In the genomic region with DNA sequence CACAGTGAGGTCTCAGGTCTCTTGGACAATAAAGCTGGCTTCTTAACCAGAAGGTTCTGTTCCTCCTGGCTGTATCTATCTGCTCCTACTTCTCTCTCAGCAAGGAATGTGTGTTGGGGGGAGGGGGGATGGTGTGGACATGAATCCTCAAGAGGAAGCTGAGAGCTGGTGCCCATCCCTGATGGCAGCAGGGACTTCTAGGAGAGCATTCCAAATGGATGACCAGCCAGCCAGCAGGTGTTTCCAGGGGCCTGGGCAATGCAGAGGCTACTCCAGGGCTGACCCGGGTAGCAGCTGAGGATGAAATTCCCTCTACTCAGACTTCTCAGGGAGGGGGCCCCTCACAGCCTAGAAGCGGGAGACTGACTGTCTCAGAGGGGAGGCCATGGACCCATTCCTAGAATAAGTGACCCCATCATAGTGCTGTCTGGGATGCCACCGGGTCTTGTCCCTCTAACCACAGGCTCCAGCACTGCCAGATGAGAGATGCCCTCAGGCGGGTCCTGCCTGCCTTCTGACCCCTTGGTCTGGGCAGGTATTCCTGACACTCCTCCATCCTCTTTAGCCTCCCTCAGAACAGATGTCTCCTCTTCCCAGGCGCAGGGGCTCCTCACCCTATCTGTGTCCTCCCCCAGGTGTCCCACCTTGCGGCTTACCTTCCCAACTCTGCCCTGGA, we compare ENCODE assay signal across 9 cellular contexts. TPM values are rescaled to one million over a fixed set of nuclear protein-coding genes. Genes with fewer than 3 reads are reported as not detected.
A peak's percentile ranks its signal among the peaks of the same experiment; 100 is the strongest.
DNase-seq lines count a peak whose midpoint lies in the region; ATAC-seq lines count a peak whose summit lies in the region.
"Had no signal": no experiment of that assay in that cellular context is flagged by ENCODE, and none has a peak within 500 bp of the region (broad histone marks: within the 10 kb centered on the region; RNA-seq: fewer than 3 reads in every experiment).

No MANE protein-coding gene starts in this region.

- DNase-seq in T-helper 2 cell treated with Interferon-gamma antibody and Interleukin-4, amounts not matched to agents 5 μg/mL and 100 μg/mL, for 36 hours (ENCODE audit: low spot score), result no peak
- no peak for DNase-seq in T-helper 2 cell
- DNase-seq in activated CD4-positive, alpha-beta memory T cell treated with anti-CD3 and anti-CD28 coated beads, Interleukin-2, amount 10 ng/mL, durations not matched to agents 7 days and 5 days, result no peak
- no peak for DNase-seq in immature natural killer cell
- no peak for DNase-seq in stimulated activated naive CD8-positive, alpha-beta T cell treated with anti-CD3 and anti-CD28 coated beads, Interleukin-15, amount 100 ng/mL, for 72 hours
- DNase-seq in Ammon's horn (ENCODE audit: low spot score), result no peak
- DNase-seq in germinal center (ENCODE audit: low spot score), result no peak
- DNase-seq: DMS 273 treated with DMSO at 0.1 percent for 48 hours had no signal

- H3K4me1 Mint-ChIP-seq in T-helper 2 cell treated with Interferon-gamma antibody and Interleukin-4, amounts not matched to agents 5 μg/mL and 100 μg/mL, for 36 hours (ENCODE audit: low read depth), result peaks cover 2% of the 10 kb centered on the region
- H3K4me1 Mint-ChIP-seq in activated CD4-positive, alpha-beta memory T cell treated with anti-CD3 and anti-CD28 coated beads, Interleukin-2, amount 10 ng/mL, durations not matched to agents 7 days and 5 days, result peaks cover 7% of the 10 kb centered on the region
- peaks cover 9 to 12% of the 10 kb centered on the region in 2 donors for H3K4me1 Mint-ChIP-seq in immature natural killer cell
- peaks cover 44% of the 10 kb centered on the region for H3K4me1 Mint-ChIP-seq in stimulated activated naive CD8-positive, alpha-beta T cell treated with anti-CD3 and anti-CD28 coated beads, Interleukin-15, amount 100 ng/mL, for 72 hours

- no peak overlapping the region for H3K27ac Mint-ChIP-seq in T-helper 2 cell treated with Interferon-gamma antibody and Interleukin-4, amounts not matched to agents 5 μg/mL and 100 μg/mL, for 36 hours
- no peak overlapping the region for H3K27ac Mint-ChIP-seq in activated CD4-positive, alpha-beta memory T cell treated with anti-CD3 and anti-CD28 coated beads, Interleukin-2, amount 10 ng/mL, durations not matched to agents 7 days and 5 days
- peak overlapping the region in 1 of 6 donors; percentile 83 for H3K27ac Mint-ChIP-seq in immature natural killer cell
- H3K27ac Mint-ChIP-seq in stimulated activated naive CD8-positive, alpha-beta T cell treated with anti-CD3 and anti-CD28 coated beads, Interleukin-15, amount 100 ng/mL, for 72 hours, result peak overlapping the region in 1 of 2 donors; percentile 40

- no peak for ATAC-seq in stimulated activated naive CD8-positive, alpha-beta T cell treated with anti-CD3 and anti-CD28 coated beads, Interleukin-15, amount 100 ng/mL, for 72 hours
- ATAC-seq in HG03342 (IDR thresholded peaks at IDR 0.05; ENCODE audit: unreplicated experiment), result no peak

- peak overlapping the region; percentile 66 for H3K4me3 Mint-ChIP-seq in T-helper 2 cell treated with Interferon-gamma antibody and Interleukin-4, amounts not matched to agents 5 μg/mL and 100 μg/mL, for 36 hours
- H3K4me3 Mint-ChIP-seq in activated CD4-positive, alpha-beta memory T cell treated with anti-CD3 and anti-CD28 coated beads, Interleukin-2, amount 10 ng/mL, durations not matched to agents 7 days and 5 days, result peak overlapping the region; percentile 59
- peak overlapping the region; percentile 60 to 83 (median 78) for H3K4me3 Mint-ChIP-seq in immature natural killer cell
- peak overlapping the region; percentile 52 to 67 for H3K4me3 Mint-ChIP-seq in stimulated activated naive CD8-positive, alpha-beta T cell treated with anti-CD3 and anti-CD28 coated beads, Interleukin-15, amount 100 ng/mL, for 72 hours

- H3K36me3 Mint-ChIP-seq in T-helper 2 cell treated with Interferon-gamma antibody and Interleukin-4, amounts not matched to agents 5 μg/mL and 100 μg/mL, for 36 hours (ENCODE audit: low read depth), result no peaks in the 10 kb centered on the region
- H3K36me3 Mint-ChIP-seq in activated CD4-positive, alpha-beta memory T cell treated with anti-CD3 and anti-CD28 coated beads, Interleukin-2, amount 10 ng/mL, durations not matched to agents 7 days and 5 days (ENCODE audit: low read depth), result no peaks in the 10 kb centered on the region
- H3K36me3 Mint-ChIP-seq in immature natural killer cell, result no peaks in the 10 kb centered on the region

- no peaks in the 10 kb centered on the region for H3K9me3 Mint-ChIP-seq in T-helper 2 cell treated with Interferon-gamma antibody and Interleukin-4, amounts not matched to agents 5 μg/mL and 100 μg/mL, for 36 hours
- H3K9me3 Mint-ChIP-seq in activated CD4-positive, alpha-beta memory T cell treated with anti-CD3 and anti-CD28 coated beads, Interleukin-2, amount 10 ng/mL, durations not matched to agents 7 days and 5 days, result no peaks in the 10 kb centered on the region
- H3K9me3 Mint-ChIP-seq in immature natural killer cell, result no peaks in the 10 kb centered on the region
- H3K9me3 Mint-ChIP-seq in stimulated activated naive CD8-positive, alpha-beta T cell treated with anti-CD3 and anti-CD28 coated beads, Interleukin-15, amount 100 ng/mL, for 72 hours, result no peaks in the 10 kb centered on the region

- CTCF ChIA-PET in activated CD4-positive, alpha-beta memory T cell treated with anti-CD3 and anti-CD28 coated beads, Interleukin-2, amount 10 ng/mL, durations not matched to agents 7 days and 5 days (lab: Charles Lee), result interaction anchor here (0.7 to 1.8 kb wide), 4 partner anchors 15 to 482 kb away, joined by 3 to 6 read pairs (median 4); no protein-coding TSS in a partner anchor

- peaks cover 22% of the 10 kb centered on the region for H3K27me3 Mint-ChIP-seq in T-helper 2 cell treated with Interferon-gamma antibody and Interleukin-4, amounts not matched to agents 5 μg/mL and 100 μg/mL, for 36 hours (ENCODE audit: low read depth)
- peaks cover 11% of the 10 kb centered on the region for H3K27me3 Mint-ChIP-seq in activated CD4-positive, alpha-beta memory T cell treated with anti-CD3 and anti-CD28 coated beads, Interleukin-2, amount 10 ng/mL, durations not matched to agents 7 days and 5 days
- peaks cover 2 to 13% (median 4%) of the 10 kb centered on the region in 3 donors for H3K27me3 Mint-ChIP-seq in immature natural killer cell (ENCODE audit: low read depth in 3 of 3)
- H3K27me3 Mint-ChIP-seq in stimulated activated naive CD8-positive, alpha-beta T cell treated with anti-CD3 and anti-CD28 coated beads, Interleukin-15, amount 100 ng/mL, for 72 hours, result peaks cover 15% of the 10 kb centered on the region

- POLR2A ChIA-PET in activated CD4-positive, alpha-beta memory T cell treated with anti-CD3 and anti-CD28 coated beads, Interleukin-2, amount 10 ng/mL, durations not matched to agents 7 days and 5 days (lab: Charles Lee), result interaction anchor here (0.9 to 1.3 kb wide), 3 partner anchors 14 to 57 kb away, joined by 3 to 4 read pairs (median 4); partner anchors contain the start of gene CHURC1

RNA-seq across cellular contexts. Expression of gene RAB15, which starts 1.2 kb away (rescaled TPM):
- total RNA-seq in activated CD4-positive, alpha-beta memory T cell treated with anti-CD3 and anti-CD28 coated beads, Interleukin-2, amount 10 ng/mL, durations not matched to agents 7 days and 5 days, result 1 to 10 TPM; 1.5 to 1.7 TPM
- polyA plus RNA-seq in immature natural killer cell, result 1 to 10 TPM in 2 of 3 donors, under 1 TPM in 1; 0.52 to 1.2 (median 1.1) TPM

RNA-seq across cellular contexts. Expression of gene FNTB, which starts 15.8 kb away (rescaled TPM):
- total RNA-seq in activated CD4-positive, alpha-beta memory T cell treated with anti-CD3 and anti-CD28 coated beads, Interleukin-2, amount 10 ng/mL, durations not matched to agents 7 days and 5 days, result 10 to 100 TPM; 12.3 to 16.1 TPM
- polyA plus RNA-seq in immature natural killer cell, result 1 to 10 TPM; 1.0 to 5.2 (median 1.6) TPM

RNA-seq across cellular contexts. Expression of gene GPX2, which starts 28.4 kb away (rescaled TPM):
- not detected for total RNA-seq in activated CD4-positive, alpha-beta memory T cell treated with anti-CD3 and anti-CD28 coated beads, Interleukin-2, amount 10 ng/mL, durations not matched to agents 7 days and 5 days
- not detected for polyA plus RNA-seq in immature natural killer cell

RNA-seq across cellular contexts. Expression of gene CHURC1, which starts 56.7 kb away (rescaled TPM):
- total RNA-seq in activated CD4-positive, alpha-beta memory T cell treated with anti-CD3 and anti-CD28 coated beads, Interleukin-2, amount 10 ng/mL, durations not matched to agents 7 days and 5 days, result 10 to 100 TPM; 80.6 to 91.1 TPM
- 100 to 1,000 TPM in 2 of 3 donors, 10 to 100 TPM in 1; 87.8 to 140 (median 124) TPM for polyA plus RNA-seq in immature natural killer cell
